1 cellular context compared by ENCODE assay signal in genomic region chr17:13283606-13284005, GRCh38.
TF ChIP-seq lines count a peak whose summit lies in the region.

No MANE protein-coding gene starts in this region.

TF ChIP-seq in H1, 55 proteins besides CTCF, POLR2A, EP300 and RAD21 (continued from another document):
- TF ChIP-seq CHD7 (IDR thresholded peaks at IDR 0.05; ENCODE audit: insufficient replicate concordance, low read length) = no peak
- TF ChIP-seq GTF2F1 (IDR thresholded peaks at IDR 0.05; ENCODE audit: borderline replicate concordance, low read depth, low read length) = no peak
- no peak for TF ChIP-seq SUZ12 (IDR thresholded peaks at IDR 0.05; ENCODE audit: low read length)
- no peak for TF ChIP-seq CBX5 (IDR thresholded peaks at IDR 0.05; ENCODE audit: low read depth, low read length)
- TF ChIP-seq ASH2L (IDR thresholded peaks at IDR 0.05; ENCODE audit: low read length) = no peak
- TF ChIP-seq SP1 (IDR thresholded peaks at IDR 0.05; ENCODE audit: low read depth, low read length) = no peak
- TF ChIP-seq RXRA (IDR thresholded peaks at IDR 0.05; ENCODE audit: insufficient read depth, low read depth, low read length) = no peak
- no peak for TF ChIP-seq ZNF274 (IDR thresholded peaks at IDR 0.05; ENCODE audit: borderline replicate concordance, extremely low read depth, low read length)
- no peak for TF ChIP-seq SRF (IDR thresholded peaks at IDR 0.05; ENCODE audit: low read depth, low read length)
- TF ChIP-seq YY1 (IDR thresholded peaks at IDR 0.05; ENCODE audit: low read depth, low read length) = no peak
